Comparison of ENCODE assay signal across 6 cellular contexts in the genomic region with DNA sequence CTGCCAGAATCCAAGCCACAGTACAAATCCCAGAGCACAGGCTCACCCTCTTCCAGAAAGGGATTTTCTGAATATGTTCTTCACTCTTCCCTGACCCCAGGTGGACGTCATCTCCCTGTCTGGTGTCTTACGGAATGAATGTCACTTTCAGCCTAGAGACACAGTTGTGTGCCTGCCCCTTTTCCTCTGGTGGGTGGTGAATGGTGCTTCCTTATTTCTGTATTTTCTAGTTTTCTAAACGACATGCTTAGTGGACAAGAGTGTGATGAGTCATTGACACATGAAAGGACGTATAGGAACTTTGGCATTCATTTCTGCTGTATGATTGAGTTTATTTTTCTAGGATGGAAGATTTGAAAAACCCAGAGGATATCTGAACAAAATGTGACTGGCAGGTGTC. TPM values are rescaled to one million over a fixed set of nuclear protein-coding genes. Genes with fewer than 3 reads are reported as not detected.
"Had no signal": no experiment of that assay in that cellular context is flagged by ENCODE, and none has a peak within 500 bp of the region (broad histone marks: within the 10 kb centered on the region; RNA-seq: fewer than 3 reads in every experiment).

No MANE protein-coding gene starts in this region.

RNA-seq across cellular contexts. Expression of gene FAM25A, which starts 20.1 kb away (rescaled TPM):
- total RNA-seq: activated CD4-positive, alpha-beta memory T cell treated with anti-CD3 and anti-CD28 coated beads, Interleukin-2, amount 10 ng/mL, durations not matched to agents 7 days and 5 days; activated CD8-positive, alpha-beta memory T cell treated with anti-CD3 and anti-CD28 coated beads, Interleukin-2, amount 10 ng/mL, durations not matched to agents 7 days and 5 days; M059J; OCI-LY7; Right ventricle myocardium superior; SJSA1 had no signal

RNA-seq across cellular contexts. Expression of gene ADIRF, which starts 31.7 kb away (rescaled TPM):
- total RNA-seq: activated CD4-positive, alpha-beta memory T cell treated with anti-CD3 and anti-CD28 coated beads, Interleukin-2, amount 10 ng/mL, durations not matched to agents 7 days and 5 days; activated CD8-positive, alpha-beta memory T cell treated with anti-CD3 and anti-CD28 coated beads, Interleukin-2, amount 10 ng/mL, durations not matched to agents 7 days and 5 days; OCI-LY7; SJSA1 had no signal

RNA-seq across cellular contexts. Expression of gene SNCG, which starts 41.6 kb away (rescaled TPM):
- total RNA-seq: activated CD4-positive, alpha-beta memory T cell treated with anti-CD3 and anti-CD28 coated beads, Interleukin-2, amount 10 ng/mL, durations not matched to agents 7 days and 5 days; activated CD8-positive, alpha-beta memory T cell treated with anti-CD3 and anti-CD28 coated beads, Interleukin-2, amount 10 ng/mL, durations not matched to agents 7 days and 5 days; OCI-LY7 had no signal

RNA-seq across cellular contexts. Expression of gene MMRN2, which starts 42.6 kb away (rescaled TPM):
- total RNA-seq: activated CD4-positive, alpha-beta memory T cell treated with anti-CD3 and anti-CD28 coated beads, Interleukin-2, amount 10 ng/mL, durations not matched to agents 7 days and 5 days; activated CD8-positive, alpha-beta memory T cell treated with anti-CD3 and anti-CD28 coated beads, Interleukin-2, amount 10 ng/mL, durations not matched to agents 7 days and 5 days; OCI-LY7 had no signal
